In genomic region chr1:207827488-207827830, GRCh38 we compare ENCODE assay signal across 11 cellular contexts.
A peak's percentile ranks its signal among the peaks of the same experiment; 100 is the strongest.
DNase-seq lines count a peak whose midpoint lies in the region; ATAC-seq and TF ChIP-seq lines count a peak whose summit lies in the region.
"Had no signal": no experiment of that assay in that cellular context is flagged by ENCODE, and none has a peak within 500 bp of the region (broad histone marks: within the 10 kb centered on the region; RNA-seq: fewer than 3 reads in every experiment).

No MANE protein-coding gene starts in this region.

- H3K27me3 ChIP-seq in CD4-positive, CD25-positive, alpha-beta regulatory T cell (ENCODE audit: control insufficient read depth, insufficient read depth, low read length) = no peaks in the 10 kb centered on the region
- H3K27me3 ChIP-seq in Panc1 (ENCODE audit: control insufficient read depth, insufficient read depth, low read length) (no peaks in the 10 kb centered on the region), esophagus squamous epithelium (no peaks in the 10 kb centered on the region)

- peaks cover 12% of the 10 kb centered on the region for H3K36me3 Mint-ChIP-seq in CD4-positive, CD25-positive, alpha-beta regulatory T cell

- H3K4me3 Mint-ChIP-seq in CD4-positive, CD25-positive, alpha-beta regulatory T cell = peak overlapping the region in 2 of 4 donors; percentile 37 to 90

- WGBS in esophagus squamous epithelium, 2 donors = 74 to 92% methylated on average over 1 to 2 of the region's 2 CpGs

- peaks cover 32 to 93% (median 75%) of the 10 kb centered on the region in 4 donors for H3K4me1 Mint-ChIP-seq in CD4-positive, CD25-positive, alpha-beta regulatory T cell

- peak overlapping the region; percentile 95 for H3K27ac ChIP-seq in CD4-positive, CD25-positive, alpha-beta regulatory T cell (ENCODE audit: insufficient read depth, low read length, poor library complexity, severe bottlenecking)
- H3K27ac ChIP-seq in Panc1 (ENCODE audit: low read length) (peak overlapping the region; percentile 86; the same call in 1 of the 2 replicates), esophagus squamous epithelium (peak overlapping the region; percentile 90 to 98 (median 96))

- no peak for ATAC-seq in CD4-positive, CD25-positive, alpha-beta regulatory T cell (ENCODE audit: low read depth in 2 of 2)
- ATAC-seq in Panc1 (no peak), sciatic nerve (no peak), GM18861 (IDR thresholded peaks at IDR 0.05; ENCODE audit: unreplicated experiment) (no peak), GM18519 (IDR thresholded peaks at IDR 0.05; ENCODE audit: low FRiP score, unreplicated experiment) (no peak)

- POLR2A ChIA-PET in Panc1 (lab: Charles Lee) = interaction anchor here (0.6 kb wide), 1 partner anchor 1190 kb away, joined by 3 read pairs; no protein-coding TSS in a partner anchor

- H3K9me3 Mint-ChIP-seq in CD4-positive, CD25-positive, alpha-beta regulatory T cell = peaks cover 0 to 3% (median 0%) of the 10 kb centered on the region in 7 donors

- peak overlapping the region; percentile 96 to 100 (median 98) for H3K27ac Mint-ChIP-seq in CD4-positive, CD25-positive, alpha-beta regulatory T cell

- no peak for TF ChIP-seq POLR2A in esophagus squamous epithelium (IDR thresholded peaks at IDR 0.05)

- no peak for DNase-seq in CD4-positive, CD25-positive, alpha-beta regulatory T cell
- DNase-seq in Panc1 (ENCODE audit: low read depth, low spot score) (no peak), esophagus squamous epithelium (lab: John Stamatoyannopoulos, UW) (no peak), sciatic nerve (ENCODE audit: low spot score) (peak; percentile 51), GM19240 (ENCODE audit: insufficient read length, low spot score) (no peak), SIG-M5 (lab: John Stamatoyannopoulos, UW) (no peak)
- DNase-seq: effector CD4-positive, alpha-beta T cell; NCI-H510A; nucleus accumbens had no signal

- peaks cover 59% of the 10 kb centered on the region for H3K4me1 ChIP-seq in CD4-positive, CD25-positive, alpha-beta regulatory T cell (ENCODE audit: control insufficient read depth, insufficient read depth, low read length, poor library complexity, severe bottlenecking)
- H3K4me1 ChIP-seq in Panc1 (ENCODE audit: control insufficient read depth, insufficient read depth, low read length) = peaks cover 33% of the 10 kb centered on the region
- H3K4me1 ChIP-seq in esophagus squamous epithelium = peaks cover 53 to 95% (median 84%) of the 10 kb centered on the region in 3 donors

- BruUV-seq in Panc1 (replicated peaks; lab: Mats Ljungman, UMichigan) = no TSS peak

- in situ Hi-C loops in Panc1 (cut with HindIII; ENCODE audit: low pct_unique_long_range_greater_than_20kb, low sequenced_read_pairs) = no loop called here

- H3K9me3 ChIP-seq in CD4-positive, CD25-positive, alpha-beta regulatory T cell (ENCODE audit: control insufficient read depth in 2 of 2, low read length in 2 of 2) = no peaks in the 10 kb centered on the region
- H3K9me3 ChIP-seq in Panc1 (ENCODE audit: control insufficient read depth, insufficient read depth, low read depth, low read length) (no peaks in the 10 kb centered on the region), esophagus squamous epithelium (no peaks in the 10 kb centered on the region)

- peaks cover 11% of the 10 kb centered on the region for H3K27me3 Mint-ChIP-seq in CD4-positive, CD25-positive, alpha-beta regulatory T cell

- H3K36me3 ChIP-seq in CD4-positive, CD25-positive, alpha-beta regulatory T cell (ENCODE audit: control insufficient read depth, insufficient read depth, low read length) = no peaks in the 10 kb centered on the region
- H3K36me3 ChIP-seq in Panc1 (ENCODE audit: control insufficient read depth, insufficient read depth, low read length) (no peaks in the 10 kb centered on the region), esophagus squamous epithelium (no peaks in the 10 kb centered on the region)

- CTCF ChIA-PET in Panc1 (lab: Charles Lee) = interaction anchor here (0.7 to 1.4 kb wide), 5 partner anchors 11 to 150 kb away, joined by 3 to 13 read pairs (median 9); no protein-coding TSS in a partner anchor

- intact Hi-C loops in Panc1 (cut with micrococcal nuclease; ENCODE audit: unreplicated experiment) (no loop called here), esophagus squamous epithelium (cut with DNase I) (loop anchor here (5.0 to 10.0 kb wide), 2 partner anchors 40 to 137 kb away; no protein-coding TSS in a partner anchor), sciatic nerve (cut with DNase I) (no loop called here)

- H3K4me3 ChIP-seq in CD4-positive, CD25-positive, alpha-beta regulatory T cell (ENCODE audit: low read depth, low read length) = no peak overlapping the region
- H3K4me3 ChIP-seq in Panc1 (ENCODE audit: low read depth in 2 of 2, low read length in 2 of 2) (no peak overlapping the region), esophagus squamous epithelium (no peak overlapping the region)

- TF ChIP-seq CTCF in Panc1 (IDR thresholded peaks at IDR 0.05) (no peak), esophagus squamous epithelium (IDR thresholded peaks at IDR 0.05) (no peak)
